Comparison of ENCODE assay signal across 9 cellular contexts in genomic region chr12:53728206-53728605, GRCh38. TPM values are rescaled to one million over a fixed set of nuclear protein-coding genes. Genes with fewer than 3 reads are reported as not detected.
A peak's percentile ranks its signal among the peaks of the same experiment; 100 is the strongest.
DNase-seq lines count a peak whose midpoint lies in the region; ATAC-seq, FAIRE-seq and TF ChIP-seq lines count a peak whose summit lies in the region.
"Had no signal": no experiment of that assay in that cellular context is flagged by ENCODE, and none has a peak within 500 bp of the region (broad histone marks: within the 10 kb centered on the region; RNA-seq: fewer than 3 reads in every experiment).

No MANE protein-coding gene starts in this region.

- H3K4me2 ChIP-seq in OCI-LY1 (ENCODE audit: low read length) (peak overlapping the region; percentile 91), H1 (ENCODE audit: insufficient read depth in 1 of 2, low read depth in 2 of 2, low read length in 2 of 2) (peak overlapping the region; percentile 86 to 94)

- no peak overlapping the region for H4K5ac ChIP-seq in H1 (ENCODE audit: insufficient read length, low read depth, low read length)

- peak overlapping the region; percentile 82 for H3K4me3 ChIP-seq in OCI-LY1 (ENCODE audit: low read depth, low read length, poor library complexity, severe bottlenecking)
- H3K4me3 ChIP-seq in H1 (ENCODE audit: extremely low read depth in 1 of 4, insufficient read depth in 2 of 4, low read depth in 3 of 4, low read length in 4 of 4) = peak overlapping the region; percentile 71 to 94 (median 82); a peak in 5 of 8 replicates
- peak overlapping the region in 1 of 4 donors; percentile 83 for H3K4me3 ChIP-seq in pancreas

- H4K8ac ChIP-seq in H1 (ENCODE audit: extremely low read depth, insufficient read depth, low read length) = no peak overlapping the region

- H3K23ac ChIP-seq in H1 (ENCODE audit: insufficient read length) = no peak overlapping the region

- ATAC-seq in pancreas (no peak), HG03457 (IDR thresholded peaks at IDR 0.05; ENCODE audit: unreplicated experiment) (no peak), GM21723 (IDR thresholded peaks at IDR 0.05; ENCODE audit: unreplicated experiment) (no peak)

- peaks cover 3% of the 10 kb centered on the region; the same call in 1 of the 2 replicates for H3K23me2 ChIP-seq in H1 (ENCODE audit: low read depth, low read length)

- H3K14ac ChIP-seq in H1 (ENCODE audit: insufficient read length) = no peak overlapping the region

- H3K4ac ChIP-seq in H1 (replicated peaks; ENCODE audit: insufficient read length, low read depth, low read length) = no peak overlapping the region

- H3K36me3 ChIP-seq in ES-I3 (ENCODE audit: insufficient read depth, low read length) (no peaks in the 10 kb centered on the region), OCI-LY1 (ENCODE audit: insufficient read depth, low read length) (no peaks in the 10 kb centered on the region), H1 (ENCODE audit: control insufficient read depth in 2 of 4, insufficient read depth in 4 of 4, low read length in 3 of 4) (no peaks in the 10 kb centered on the region), pancreas (peaks cover 0 to 13% (median 3%) of the 10 kb centered on the region in 3 donors)

- H3K79me1 ChIP-seq in H1 (ENCODE audit: low read depth, low read length) = no peaks in the 10 kb centered on the region

- TF ChIP-seq RAD21 in H1 (IDR thresholded peaks at IDR 0.05 in 1 of 2, conservative IDR thresholded peaks at IDR 0.05 in 1 of 2; ENCODE audit: low read depth in 2 of 2, low read length in 2 of 2) = no peak

- no peak overlapping the region for H2BK20ac ChIP-seq in H1 (ENCODE audit: low read length)

- H3K27ac ChIP-seq in OCI-LY1 (ENCODE audit: low read depth, low read length, poor library complexity, severe bottlenecking) (no peak overlapping the region), H1 (ENCODE audit: low read depth, low read length) (no peak overlapping the region), pancreas (peak overlapping the region in 3 of 4 donors; percentile 26 to 61 (median 50))

- no peak overlapping the region for H4K91ac ChIP-seq in H1 (replicated peaks; ENCODE audit: insufficient read length, low read length)

- DNase-seq in H1 (ENCODE audit: low read depth in 1 of 2, low spot score in 2 of 2) = no peak
- DNase-seq in pancreas = no peak
- no peak for DNase-seq in AG20443 (ENCODE audit: low spot score)
- DNase-seq in KG1 (lab: John Stamatoyannopoulos, UW) = no peak

- H3K4me1 ChIP-seq in ES-I3 (ENCODE audit: insufficient read depth, low read length) = peaks cover 7% of the 10 kb centered on the region
- peaks cover 21% of the 10 kb centered on the region for H3K4me1 ChIP-seq in OCI-LY1 (ENCODE audit: insufficient read depth, low read length, severe bottlenecking)
- H3K4me1 ChIP-seq in H1 (replicated peaks in 1 of 4; ENCODE audit: control insufficient read depth in 3 of 4, insufficient read depth in 4 of 4, low read length in 3 of 4) = peaks cover 0 to 11% (median 1%) of the 10 kb centered on the region in 4 experiments; a peak in 5 of 7 replicates
- H3K4me1 ChIP-seq in pancreas = peaks cover 5 to 10% (median 7%) of the 10 kb centered on the region in 3 donors

- 34% methylated on average over 7 of the region's 7 CpGs; no CpG with 5 or more reads in 1 of the 2 experiments for WGBS in H1 (ENCODE audit: extremely low coverage in 1 of 2, insufficient coverage in 1 of 2, insufficient read length in 1 of 2, insufficient replicate concordance in 2 of 2, low coverage in 1 of 2, low lambda C conversion rate in 2 of 2, missing lambda C conversion rate in 1 of 2), 2 experiments
- WGBS in pancreas, 2 donors = 59 to 62% methylated on average over 7 of the region's 7 CpGs

- no peak overlapping the region for H2AK5ac ChIP-seq in H1 (ENCODE audit: low read depth, low read length)

- TF ChIP-seq CTCF in OCI-LY1 (IDR thresholded peaks at IDR 0.05; ENCODE audit: low read length) = no peak
- TF ChIP-seq CTCF in H1 (IDR thresholded peaks at IDR 0.05; ENCODE audit: control extremely low read depth in 1 of 3, insufficient read depth in 1 of 3, low read depth in 1 of 3, low read length in 3 of 3) = no peak
- TF ChIP-seq CTCF in pancreas (IDR thresholded peaks at IDR 0.05) = no peak

- H4K20me1 ChIP-seq in OCI-LY1 (ENCODE audit: insufficient read depth, low read length) = no peaks in the 10 kb centered on the region
- no peaks in the 10 kb centered on the region for H4K20me1 ChIP-seq in H1 (replicated peaks in 1 of 2; ENCODE audit: control insufficient read depth in 1 of 2, insufficient read depth in 2 of 2, low read length in 2 of 2)

- H3K56ac ChIP-seq in H1 (replicated peaks; ENCODE audit: insufficient read length, low read depth, low read length) = no peak overlapping the region

- no peak for FAIRE-seq in H1 (lab: Jason Lieb, UNC)
- FAIRE-seq in pancreas (lab: Jason Lieb, UNC) = no peak

- H3K79me2 ChIP-seq in OCI-LY1 (ENCODE audit: insufficient read depth, low read length) = no peaks in the 10 kb centered on the region
- H3K79me2 ChIP-seq in H1 (ENCODE audit: control insufficient read depth in 1 of 2, insufficient read depth in 2 of 2, low read length in 2 of 2) = no peaks in the 10 kb centered on the region

- no peaks in the 10 kb centered on the region for H3F3A ChIP-seq in OCI-LY1 (ENCODE audit: insufficient read depth, low read length)

- H2BK120ac ChIP-seq in H1 (replicated peaks; ENCODE audit: low read depth, low read length) = no peak overlapping the region

- CTCF ChIA-PET in H1 (lab: Charles Lee; ENCODE audit: partially characterized antibody) = interaction anchor here (1.0 to 21.0 kb wide), 9 partner anchors 9 to 320 kb away, joined by 3 to 531 read pairs (median 6); partner anchors contain the start of gene ATP5MC2

- peak overlapping the region; percentile 97; the same call in 1 of the 2 replicates for H2AFZ ChIP-seq in OCI-LY1 (ENCODE audit: low read length)
- peak overlapping the region; percentile 96; the same call in 1 of the 2 replicates for H2AFZ ChIP-seq in H1 (ENCODE audit: low read length)

- no peak for TF ChIP-seq POLR2A in H1 (IDR thresholded peaks at IDR 0.05; ENCODE audit: control extremely low read depth in 1 of 2, low read depth in 2 of 2, low read length in 2 of 2)

- H2BK12ac ChIP-seq in H1 (ENCODE audit: low read depth, low read length) = no peak overlapping the region

- H3K27me3 ChIP-seq in OCI-LY1 (ENCODE audit: insufficient read depth, low read length) = no peaks in the 10 kb centered on the region
- H3K27me3 ChIP-seq in H1 (replicated peaks in 1 of 4; ENCODE audit: control insufficient read depth in 3 of 4, extremely low read depth in 1 of 4, insufficient read depth in 3 of 4, low read length in 3 of 4) = peaks cover 0 to 3% (median 0%) of the 10 kb centered on the region in 4 experiments; a peak in 1 of 7 replicates
- H3K27me3 ChIP-seq in pancreas = no peaks in the 10 kb centered on the region

- POLR2A ChIA-PET in H1 (lab: Charles Lee; ENCODE audit: partially characterized antibody) = interaction anchor here (0.9 to 1.4 kb wide), 3 partner anchors 11 to 104 kb away, joined by 3 to 5 read pairs (median 3); no protein-coding TSS in a partner anchor

- no peak overlapping the region for H2BK15ac ChIP-seq in H1 (ENCODE audit: low read length)

- intact Hi-C loops in pancreas (cut with DNase I) = no loop called here

- H3K9me2 ChIP-seq in OCI-LY1 (ENCODE audit: low read depth, low read length) = no peaks in the 10 kb centered on the region

- no peak overlapping the region for H2BK5ac ChIP-seq in H1 (ENCODE audit: low read depth, low read length)

- no peaks in the 10 kb centered on the region for H3K9me3 ChIP-seq in ES-I3 (ENCODE audit: control insufficient read depth, insufficient read depth, low read length)
- no peaks in the 10 kb centered on the region for H3K9me3 ChIP-seq in OCI-LY1 (ENCODE audit: low read length)
- no peaks in the 10 kb centered on the region for H3K9me3 ChIP-seq in H1 (ENCODE audit: insufficient read depth in 2 of 2, low read depth in 1 of 2, low read length in 1 of 2)
- no peaks in the 10 kb centered on the region for H3K9me3 ChIP-seq in pancreas

- no peak overlapping the region for H3K18ac ChIP-seq in H1 (ENCODE audit: extremely low read depth, low read length)

- peak overlapping the region; percentile 76; the same call in 1 of the 2 replicates for H3K9ac ChIP-seq in ES-I3 (ENCODE audit: low read depth, low read length)
- H3K9ac ChIP-seq in OCI-LY1 (ENCODE audit: low read length) = peak overlapping the region; percentile 68; the same call in 1 of the 2 replicates
- no peak overlapping the region for H3K9ac ChIP-seq in H1 (replicated peaks in 1 of 4; ENCODE audit: extremely low read depth in 1 of 4, low read depth in 3 of 4, low read length in 3 of 4)

- no peak for TF ChIP-seq EP300 in H1 (IDR thresholded peaks at IDR 0.05; ENCODE audit: borderline replicate concordance in 1 of 2, low read depth in 2 of 2, low read length in 2 of 2)

RNA-seq across cellular contexts. Expression of gene CALCOCO1, which starts 1.0 kb away (rescaled TPM):
- total RNA-seq in H1 (2021; fragmentation: NEBNext Ultra II Directional; extraction: Animal tissue kit (Norgen Biotek cat#: 25700)) = 18.7 and 20.3 TPM in 2 replicates
- polyA plus RNA-seq in H1 (2011; rRNA removed) = 35.3 and 39.3 TPM in 2 replicates
- 32.3 TPM for polyA plus RNA-seq in H1 (2011; cell fraction: cytosol; rRNA removed)
- 65.4 TPM for polyA plus RNA-seq in H1 (2011; cell fraction: nucleus; rRNA removed)
- 18.8 to 23.4 TPM (median 21.7 TPM) in 4 replicates for polyA plus RNA-seq in H1 (2012, experiment 1 of 2)
- 17.8 TPM for polyA plus RNA-seq in H1 (2012, experiment 2 of 2)
- polyA plus RNA-seq in H1 (2013, experiment 1 of 2) = 12.3 TPM
- polyA plus RNA-seq in H1 (2013, experiment 2 of 2) = 10.1 TPM
- polyA minus RNA-seq in H1 (2011; rRNA and poly(A)+ RNA removed) = 33.5 and 37.1 TPM in 2 replicates
- polyA minus RNA-seq in H1 (2011; cell fraction: cytosol; rRNA and poly(A)+ RNA removed) = 9.6 TPM
- polyA minus RNA-seq in H1 (2011; cell fraction: nucleus; rRNA and poly(A)+ RNA removed) = 28.7 TPM
- total RNA-seq in pancreas = 100 to 1,000 TPM in 1 of 6 donors, 10 to 100 TPM in 5; 28.2 to 102 (median 72.3) TPM
- 100 to 1,000 TPM; 102 to 103 TPM for polyA plus RNA-seq in pancreas

RNA-seq across cellular contexts. Expression of gene CISTR, which starts 23.6 kb away (rescaled TPM):
- not detected in 2 replicates for total RNA-seq in H1 (2021; fragmentation: NEBNext Ultra II Directional; extraction: Animal tissue kit (Norgen Biotek cat#: 25700))
- polyA plus RNA-seq in H1 (2011; rRNA removed) (not detected in 2 replicates), pancreas (not detected)
- not detected for polyA plus RNA-seq in H1 (2011; cell fraction: cytosol; rRNA removed)
- polyA plus RNA-seq in H1 (2011; cell fraction: nucleus; rRNA removed) = not detected
- not detected in 4 replicates for polyA plus RNA-seq in H1 (2012, experiment 1 of 2)
- polyA plus RNA-seq in H1 (2012, experiment 2 of 2) = not detected
- polyA plus RNA-seq in H1 (2013, experiment 1 of 2) = not detected
- not detected for polyA plus RNA-seq in H1 (2013, experiment 2 of 2)
- not detected in 2 replicates for polyA minus RNA-seq in H1 (2011; rRNA and poly(A)+ RNA removed)
- polyA minus RNA-seq in H1 (2011; cell fraction: cytosol; rRNA and poly(A)+ RNA removed) = not detected
- not detected for polyA minus RNA-seq in H1 (2011; cell fraction: nucleus; rRNA and poly(A)+ RNA removed)
- not detected for total RNA-seq in pancreas
- total RNA-seq: HT1080 had no signal

RNA-seq across cellular contexts. Expression of gene ATP5MC2, which starts 52.3 kb away (rescaled TPM):
- 401 and 408 TPM in 2 replicates for total RNA-seq in H1 (2021; fragmentation: NEBNext Ultra II Directional; extraction: Animal tissue kit (Norgen Biotek cat#: 25700))
- polyA plus RNA-seq in H1 (2011; rRNA removed) (823 and 952 TPM in 2 replicates), pancreas (100 to 1,000 TPM; 246 to 350 TPM)
- 584 TPM for polyA plus RNA-seq in H1 (2011; cell fraction: cytosol; rRNA removed)
- polyA plus RNA-seq in H1 (2011; cell fraction: nucleus; rRNA removed) = 709 TPM
- 445 to 731 TPM (median 682 TPM) in 4 replicates for polyA plus RNA-seq in H1 (2012, experiment 1 of 2)
- 757 TPM for polyA plus RNA-seq in H1 (2012, experiment 2 of 2)
- 530 TPM for polyA plus RNA-seq in H1 (2013, experiment 1 of 2)
- polyA plus RNA-seq in H1 (2013, experiment 2 of 2) = 521 TPM
- 687 and 870 TPM in 2 replicates for polyA minus RNA-seq in H1 (2011; rRNA and poly(A)+ RNA removed)
- 270 TPM for polyA minus RNA-seq in H1 (2011; cell fraction: cytosol; rRNA and poly(A)+ RNA removed)
- 276 TPM for polyA minus RNA-seq in H1 (2011; cell fraction: nucleus; rRNA and poly(A)+ RNA removed)
- total RNA-seq in pancreas = 100 to 1,000 TPM; 134 to 229 (median 180) TPM

Comparison
In these comparisons a context has a peak if more than half of its experiments do, and no peak if none do; other contexts are left out.
1. H3K9ac ChIP-seq: peak in ES-I3 (single experiment) and OCI-LY1 (single experiment); none in H1 (0 of 4).
2. H3K27ac ChIP-seq: peak in pancreas (3 of 4); none in OCI-LY1 (single experiment) and H1 (single experiment).